In genomic region chr20:34956041-34956458, GRCh38 we compare ENCODE assay signal across 8 cellular contexts. TPM values are rescaled to one million over a fixed set of nuclear protein-coding genes. Genes with fewer than 3 reads are reported as not detected.
DNase-seq lines count a peak whose midpoint lies in the region; ATAC-seq and TF ChIP-seq lines count a peak whose summit lies in the region.

No MANE protein-coding gene starts in this region.

- H3K27me3 Mint-ChIP-seq in CD8-positive, alpha-beta T cell (ENCODE audit: low read depth): no peaks in the 10 kb centered on the region
- peaks cover 5% of the 10 kb centered on the region for H3K27me3 Mint-ChIP-seq in endothelial cell (ENCODE audit: unreplicated experiment)

- H3K9me3 Mint-ChIP-seq in CD8-positive, alpha-beta T cell: no peaks in the 10 kb centered on the region
- no peaks in the 10 kb centered on the region for H3K9me3 Mint-ChIP-seq in endothelial cell (ENCODE audit: unreplicated experiment)

- peaks cover 12% of the 10 kb centered on the region for H3K4me1 ChIP-seq in CD8-positive, alpha-beta T cell (ENCODE audit: insufficient read depth, low read length)
- H3K4me1 ChIP-seq in OCI-LY3 (ENCODE audit: low read length) (peaks cover 14% of the 10 kb centered on the region), osteoblast (ENCODE audit: insufficient read depth, low read length) (peaks cover 17% of the 10 kb centered on the region)

- peak overlapping the region; percentile 78 for H2AFZ ChIP-seq in OCI-LY3 (ENCODE audit: low read depth, low read length)
- H2AFZ ChIP-seq in osteoblast (ENCODE audit: low read length): peak overlapping the region; percentile 97

- peak overlapping the region; percentile 64 for H3K27ac ChIP-seq in CD8-positive, alpha-beta T cell (ENCODE audit: low read depth, low read length)
- H3K27ac ChIP-seq in OCI-LY3 (ENCODE audit: low read length): peak overlapping the region; percentile 61
- H3K27ac ChIP-seq in osteoblast (ENCODE audit: low read depth, low read length): peak overlapping the region; percentile 88

- H3K36me3 Mint-ChIP-seq in CD8-positive, alpha-beta T cell: peaks cover 13% of the 10 kb centered on the region
- H3K36me3 Mint-ChIP-seq in endothelial cell (ENCODE audit: low read depth, unreplicated experiment): peaks cover 4% of the 10 kb centered on the region

- peak overlapping the region; percentile 74 for H3K4me2 ChIP-seq in OCI-LY3 (ENCODE audit: low read length)
- H3K4me2 ChIP-seq in osteoblast (ENCODE audit: insufficient read depth, low read length): peak overlapping the region; percentile 99

- no peak for DNase-seq in CD8-positive, alpha-beta T cell
- no peak for DNase-seq in endothelial cell (ENCODE audit: low spot score)
- no peak for DNase-seq in osteoblast (ENCODE audit: insufficient read length, low spot score, missing footprints)
- DNase-seq in amniotic stem cell (lab: John Stamatoyannopoulos, UW): no peak
- DNase-seq in NK-92 treated with Interleukin-12 subunit alpha and Interleukin-12 subunit beta, amount 100 ng/mL, for 24 hours (lab: John Stamatoyannopoulos, UW): no peak
- no peak for DNase-seq in A172 (ENCODE audit: low spot score)
- DNase-seq in stimulated activated CD4-positive, alpha-beta T cell treated with anti-CD3 and anti-CD28 coated beads, Interleukin-2, amount 100 ng/mL, for 48 hours: no peak

- H4K20me1 ChIP-seq in OCI-LY3 (ENCODE audit: insufficient read depth, low read length) (no peaks in the 10 kb centered on the region), osteoblast (ENCODE audit: insufficient read depth, low read length) (no peaks in the 10 kb centered on the region)

- H3K27me3 ChIP-seq in CD8-positive, alpha-beta T cell (ENCODE audit: insufficient read depth, low read length): no peaks in the 10 kb centered on the region
- H3K27me3 ChIP-seq in OCI-LY3 (ENCODE audit: low read depth, low read length) (no peaks in the 10 kb centered on the region), osteoblast (ENCODE audit: insufficient read depth, low read length) (no peaks in the 10 kb centered on the region)

- peak overlapping the region; percentile 81 for H3K9ac ChIP-seq in OCI-LY3 (ENCODE audit: low read length)

- H3K4me3 Mint-ChIP-seq in CD8-positive, alpha-beta T cell: peak overlapping the region; percentile 99
- peak overlapping the region; percentile 95 for H3K4me3 Mint-ChIP-seq in endothelial cell (ENCODE audit: unreplicated experiment)

- H3K27ac Mint-ChIP-seq in CD8-positive, alpha-beta T cell: peak overlapping the region; percentile 95
- peak overlapping the region; percentile 95 for H3K27ac Mint-ChIP-seq in endothelial cell (ENCODE audit: unreplicated experiment)

- intact Hi-C loops in CD8-positive, alpha-beta T cell (cut with DNase I, micrococcal nuclease): loop anchor here (1.0 to 5.0 kb wide), 4 partner anchors 122 to 654 kb away; partner anchors contain the start of genes AHCY (in 1 of the 2), ITCH (in 1 of the 2) and TRPC4AP (in 1 of the 2)

- peak overlapping the region; percentile 83 for H3K4me3 ChIP-seq in CD8-positive, alpha-beta T cell (ENCODE audit: low read depth, low read length)
- H3K4me3 ChIP-seq in OCI-LY3 (ENCODE audit: low read length): peak overlapping the region; percentile 77
- peak overlapping the region; percentile 90 for H3K4me3 ChIP-seq in osteoblast (ENCODE audit: insufficient read depth, low read length)

- H3K79me2 ChIP-seq in OCI-LY3 (ENCODE audit: low read length) (peaks cover 7% of the 10 kb centered on the region), osteoblast (ENCODE audit: insufficient read depth, low read length) (peaks cover 30% of the 10 kb centered on the region)

- peaks cover 34% of the 10 kb centered on the region for H3K4me1 Mint-ChIP-seq in CD8-positive, alpha-beta T cell (ENCODE audit: low read depth)
- peaks cover 27% of the 10 kb centered on the region for H3K4me1 Mint-ChIP-seq in endothelial cell (ENCODE audit: unreplicated experiment)

- H3K36me3 ChIP-seq in CD8-positive, alpha-beta T cell (ENCODE audit: insufficient read depth, low read length): no peaks in the 10 kb centered on the region
- H3K36me3 ChIP-seq in OCI-LY3 (replicated peaks; ENCODE audit: low read depth, low read length) (no peaks in the 10 kb centered on the region), osteoblast (ENCODE audit: insufficient read depth, low read length) (peaks cover 8% of the 10 kb centered on the region)

- no peak for ATAC-seq in CD8-positive, alpha-beta T cell

- H3K9me3 ChIP-seq in CD8-positive, alpha-beta T cell (ENCODE audit: low read length): no peaks in the 10 kb centered on the region
- no peaks in the 10 kb centered on the region for H3K9me3 ChIP-seq in OCI-LY3 (ENCODE audit: insufficient read depth, low read length)
- H3K9me3 ChIP-seq in osteoblast (ENCODE audit: low read depth, low read length): no peaks in the 10 kb centered on the region

- POLR2A ChIA-PET in CD8-positive, alpha-beta T cell (lab: Charles Lee): interaction anchor here (0.7 to 1.5 kb wide), 4 partner anchors 79 to 436 kb away, joined by 3 to 9 read pairs (median 4); partner anchors contain the start of gene ACSS2

- CTCF ChIA-PET in CD8-positive, alpha-beta T cell (lab: Charles Lee): interaction anchor here (1.1 to 2.4 kb wide), 3 partner anchors 57 to 123 kb away, joined by 3 to 15 read pairs (median 5); partner anchors contain the start of gene GGT7

- TF ChIP-seq CTCF in CD8-positive, alpha-beta T cell (IDR thresholded peaks at IDR 0.05): no peak
- TF ChIP-seq CTCF in OCI-LY3 (IDR thresholded peaks at IDR 0.05; ENCODE audit: low read depth, low read length): no peak; the same call in 1 of the 2 replicates
- TF ChIP-seq CTCF in endothelial cell (IDR thresholded peaks at IDR 0.05; ENCODE audit: unreplicated experiment): no peak
- no peak for TF ChIP-seq CTCF in osteoblast (IDR thresholded peaks at IDR 0.05; ENCODE audit: extremely low read depth, low read depth, low read length)

RNA-seq across cellular contexts. Expression of gene MYH7B, which starts 0.4 kb away (rescaled TPM):
- total RNA-seq in CD8-positive, alpha-beta T cell: under 1 TPM; 0.19 to 0.54 TPM
- total RNA-seq in endothelial cell (ENCODE audit: unreplicated experiment) (0.51 TPM), osteoblast (0.29 and 0.36 TPM in 2 replicates)
- total RNA-seq in A172 (2014; rRNA removed; shearing (Covaris generic)): not detected in 2 replicates

RNA-seq across cellular contexts. Expression of gene GSS, which starts 0.4 kb away (rescaled TPM):
- total RNA-seq in CD8-positive, alpha-beta T cell: 10 to 100 TPM; 23.6 to 24.3 TPM
- total RNA-seq in endothelial cell (ENCODE audit: unreplicated experiment) (48.3 TPM), osteoblast (54.6 and 58.3 TPM in 2 replicates)
- total RNA-seq in A172 (2014; rRNA removed; shearing (Covaris generic)): 150 and 151 TPM in 2 replicates
